Comparison of ENCODE assay signal across 8 cellular contexts in the genomic region with DNA sequence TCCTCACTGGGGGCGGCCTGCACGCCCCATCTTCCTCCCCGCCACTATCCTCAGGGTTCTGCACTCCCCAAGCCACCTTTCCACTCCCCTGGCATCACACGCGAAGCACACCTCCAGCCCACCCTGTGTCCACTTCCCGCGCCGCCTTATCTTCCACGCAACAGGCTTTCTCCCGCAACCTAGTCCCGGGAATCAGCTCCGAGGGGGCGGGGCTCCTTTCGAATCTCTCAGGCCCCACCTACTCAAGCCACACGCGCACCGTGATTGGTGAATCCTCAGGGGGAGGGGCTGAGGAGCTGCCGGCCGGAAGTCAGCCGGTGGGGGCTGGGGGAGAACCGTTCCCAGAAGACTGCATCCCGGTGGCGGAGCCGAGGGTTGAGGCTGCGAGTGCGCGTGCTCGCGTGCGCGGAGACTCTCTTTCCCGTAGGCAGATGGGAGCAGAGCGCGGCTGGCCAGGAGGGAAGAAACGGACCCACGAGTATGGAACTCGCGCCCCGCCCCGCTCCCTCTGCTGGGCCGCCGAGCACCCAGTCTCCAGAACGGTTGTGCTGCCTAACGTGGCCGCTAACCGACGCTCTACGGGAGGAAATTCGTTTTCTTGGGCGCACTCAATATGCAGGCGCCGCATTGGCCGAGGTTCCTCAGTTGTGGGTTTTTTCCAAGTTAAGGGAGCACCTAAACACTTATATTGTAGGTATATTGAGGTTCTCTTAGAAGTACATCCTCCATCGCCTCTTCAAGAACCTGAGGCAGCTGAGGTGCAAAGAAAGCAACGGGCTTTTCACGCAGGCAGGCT. TPM values are rescaled to one million over a fixed set of nuclear protein-coding genes. Genes with fewer than 3 reads are reported as not detected.
A peak's percentile ranks its signal among the peaks of the same experiment; 100 is the strongest.
DNase-seq lines count a peak whose midpoint lies in the region; ATAC-seq, FAIRE-seq and TF ChIP-seq lines count a peak whose summit lies in the region.

A gene (minus strand): TSS at position 194 of the 796 bp plus-strand sequence.

- peak; percentile 13 for FAIRE-seq in keratinocyte (lab: Jason Lieb, UNC)

- H3K79me2 ChIP-seq in keratinocyte (ENCODE audit: control insufficient read depth, insufficient read depth, low read length), result peaks cover 19% of the 10 kb centered on the region

- H3K4me2 ChIP-seq in keratinocyte (ENCODE audit: control insufficient read depth, extremely low read depth, insufficient read depth, low read depth, low read length), result peak within 1 kb of the TSS; percentile 77

- ATAC-seq in GM19025 (IDR thresholded peaks at IDR 0.05; ENCODE audit: low read depth, unreplicated experiment) (peak; percentile 97), HG03342 (IDR thresholded peaks at IDR 0.05; ENCODE audit: unreplicated experiment) (peak; percentile 91)

- H3K9me1 ChIP-seq in keratinocyte (ENCODE audit: control insufficient read depth, extremely low read depth, insufficient read depth, low read length), result no peaks in the 10 kb centered on the region

- no peaks in the 10 kb centered on the region for H3K9me3 ChIP-seq in keratinocyte (ENCODE audit: control insufficient read depth, low read depth, low read length)

- H3K27me3 ChIP-seq in keratinocyte (ENCODE audit: control insufficient read depth, extremely low read depth, insufficient read depth, low read length), result no peaks in the 10 kb centered on the region

- DNase-seq in AG20443 (ENCODE audit: low spot score) (peak; percentile 99), NCI-H446 (lab: John Stamatoyannopoulos, UW) (peak; percentile 96 to 99), cerebellar nuclear complex (lab: John Stamatoyannopoulos, UW) (peak; percentile 88 to 96), keratinocyte (ENCODE audit: low read depth, low spot score) (peak; percentile 72)
- peak; percentile 87 for DNase-seq in activated CD4-positive, CD25-positive, alpha-beta regulatory T cell treated with anti-CD3 and anti-CD28 coated beads, Interleukin-2, amount 50 U/mL, for 16 hours (ENCODE audit: low read depth, low spot score)
- DNase-seq in stimulated activated CD4-positive, alpha-beta T cell treated with anti-CD3 and anti-CD28 coated beads, Interleukin-15, amount 100 ng/mL, for 1 hour (ENCODE audit: low read depth in 1 of 2, low spot score in 1 of 2), result peak; percentile 80 to 81

- dilution Hi-C loops in keratinocyte (cut with MboI; ENCODE audit: extremely low pct_ligation_motif_present, low sequenced_read_pairs), result no loop called here

- H3K27ac ChIP-seq in keratinocyte (ENCODE audit: control insufficient read depth, insufficient read depth, low read length), result peak within 1 kb of the TSS; percentile 38

- H3K4me3 ChIP-seq in keratinocyte (ENCODE audit: control insufficient read depth in 2 of 3, extremely low read depth in 1 of 3, insufficient read depth in 2 of 3, low read depth in 1 of 3, low read length in 3 of 3), result peak within 1 kb of the TSS; percentile 64 to 94 (median 65)

- peaks cover 0 to 14% of the 10 kb centered on the region in 2 experiments for H3K36me3 ChIP-seq in keratinocyte (ENCODE audit: control insufficient read depth in 2 of 2, extremely low read depth in 1 of 2, insufficient read depth in 2 of 2, low read length in 2 of 2)

- peak; percentile 39 to 79 (median 42) for TF ChIP-seq CTCF in keratinocyte (optimal IDR thresholded peaks at IDR 0.05 in 1 of 3, IDR thresholded peaks at IDR 0.05 in 1 of 3, conservative IDR thresholded peaks at IDR 0.05 in 1 of 3; ENCODE audit: extremely low read depth in 1 of 3, insufficient read depth in 2 of 3, low read length in 3 of 3)

- H3K9ac ChIP-seq in keratinocyte (ENCODE audit: control insufficient read depth, extremely low read depth, insufficient read depth, low read length), result peak within 1 kb of the TSS; percentile 49

- peaks cover 24% of the 10 kb centered on the region for H3K4me1 ChIP-seq in keratinocyte (ENCODE audit: control insufficient read depth, extremely low read depth, insufficient read depth, low read length)

- peak within 1 kb of the TSS; percentile 99 for H2AFZ ChIP-seq in keratinocyte (ENCODE audit: control insufficient read depth, low read length)

- H4K20me1 ChIP-seq in keratinocyte (ENCODE audit: control insufficient read depth, extremely low read depth, insufficient read depth, low read length), result no peaks in the 10 kb centered on the region

RNA-seq across cellular contexts. Expression of the gene that starts here (rescaled TPM):
- 2.9 to 10.2 TPM (median 9.4 TPM) in 3 replicates for polyA plus RNA-seq in keratinocyte
- 2.2 TPM for polyA plus RNA-seq in keratinocyte (2011; ENCODE audit: low read depth)
- 2.7 TPM in 2 replicates for polyA plus RNA-seq in keratinocyte (2011; cell fraction: cytosol; rRNA removed)
- polyA plus RNA-seq in keratinocyte (2011; cell fraction: nucleus; rRNA removed), result 8.6 and 9.9 TPM in 2 replicates
- 1.1 and 9.0 TPM in 2 replicates for polyA plus RNA-seq in keratinocyte (2012; ENCODE audit: low replicate concordance)
- 0.66 to 5.9 TPM (median 2.6 TPM) in 3 replicates for polyA minus RNA-seq in keratinocyte
- not detected for polyA minus RNA-seq in keratinocyte (2011; cell fraction: cytosol; rRNA and poly(A)+ RNA removed)
- 0.53 and 1.2 TPM in 2 replicates for polyA minus RNA-seq in keratinocyte (2011; cell fraction: nucleus; rRNA and poly(A)+ RNA removed)

Comparison
In these comparisons a context has a peak if more than half of its experiments do, and no peak if none do; other contexts are left out.
1. Peak in every context shown above with its lines: DNase-seq, ATAC-seq, H3K4me3 ChIP-seq and H3K27ac ChIP-seq.